In the genomic region with DNA sequence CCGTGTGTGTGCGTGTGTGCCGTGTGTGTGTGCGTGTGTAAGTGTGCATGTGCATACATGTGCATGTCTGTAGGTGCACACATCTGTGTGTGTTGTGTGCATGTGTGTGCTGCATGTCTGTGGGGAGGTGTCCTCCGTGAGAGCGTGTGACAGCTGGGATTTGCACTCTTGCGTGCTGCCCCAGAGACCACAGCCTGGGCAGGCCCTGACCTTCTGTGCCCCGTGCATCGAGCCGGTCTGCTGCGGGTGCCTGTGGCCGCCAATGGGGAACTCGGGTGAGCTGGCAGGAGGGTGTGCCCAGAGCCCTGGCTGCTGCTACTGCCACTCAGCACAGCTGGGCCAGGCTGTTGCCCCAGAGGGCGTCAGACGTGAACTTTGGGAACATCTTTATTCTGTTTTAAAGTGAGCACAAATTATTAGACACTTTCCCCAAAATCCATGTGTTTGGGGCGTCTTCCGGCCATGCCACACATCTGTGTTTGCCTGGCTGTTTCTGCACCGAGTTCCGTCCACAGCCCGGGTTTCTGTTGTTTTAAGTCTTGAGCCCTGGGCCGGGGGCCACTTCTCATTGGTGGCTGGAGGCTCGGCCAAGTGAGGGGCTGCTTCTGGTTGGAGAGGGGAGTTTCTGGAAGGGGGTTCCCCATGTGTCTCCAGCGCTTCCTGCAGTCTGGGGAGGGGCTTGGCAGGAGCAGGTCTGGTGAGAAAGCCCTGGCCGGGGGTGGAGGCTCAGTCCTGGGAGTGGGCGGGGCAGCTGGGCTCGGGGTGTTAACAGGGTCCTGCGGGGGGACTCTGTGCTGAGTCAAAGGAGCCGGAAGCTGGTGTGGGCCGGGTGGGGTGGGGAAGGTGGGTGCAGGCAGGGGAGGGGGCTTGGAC, we compare ENCODE assay signal across 1 cellular context.
TF ChIP-seq lines count a peak whose summit lies in the region.

No MANE protein-coding gene starts in this region.

TF ChIP-seq in K562, 482 proteins besides CTCF, POLR2A, EP300 and RAD21:
- TF ChIP-seq HDAC2 (IDR thresholded peaks at IDR 0.05): no peak
- TF ChIP-seq, protein P1, sequence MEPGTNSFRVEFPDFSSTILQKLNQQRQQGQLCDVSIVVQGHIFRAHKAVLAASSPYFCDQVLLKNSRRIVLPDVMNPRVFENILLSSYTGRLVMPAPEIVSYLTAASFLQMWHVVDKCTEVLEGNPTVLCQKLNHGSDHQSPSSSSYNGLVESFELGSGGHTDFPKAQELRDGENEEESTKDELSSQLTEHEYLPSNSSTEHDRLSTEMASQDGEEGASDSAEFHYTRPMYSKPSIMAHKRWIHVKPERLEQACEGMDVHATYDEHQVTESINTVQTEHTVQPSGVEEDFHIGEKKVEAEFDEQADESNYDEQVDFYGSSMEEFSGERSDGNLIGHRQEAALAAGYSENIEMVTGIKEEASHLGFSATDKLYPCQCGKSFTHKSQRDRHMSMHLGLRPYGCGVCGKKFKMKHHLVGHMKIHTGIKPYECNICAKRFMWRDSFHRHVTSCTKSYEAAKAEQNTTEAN (CRISPR knock-in tag; IDR thresholded peaks at IDR 0.05): 0 out of 2 replicates have a peak, but pooled peaks have one; percentile 88
- TF ChIP-seq HNRNPL (IDR thresholded peaks at IDR 0.05; ENCODE audit: low read depth, low read length): 0 out of 2 replicates have a peak, but pooled peaks have one; percentile 4
- TF ChIP-seq, protein P2, sequence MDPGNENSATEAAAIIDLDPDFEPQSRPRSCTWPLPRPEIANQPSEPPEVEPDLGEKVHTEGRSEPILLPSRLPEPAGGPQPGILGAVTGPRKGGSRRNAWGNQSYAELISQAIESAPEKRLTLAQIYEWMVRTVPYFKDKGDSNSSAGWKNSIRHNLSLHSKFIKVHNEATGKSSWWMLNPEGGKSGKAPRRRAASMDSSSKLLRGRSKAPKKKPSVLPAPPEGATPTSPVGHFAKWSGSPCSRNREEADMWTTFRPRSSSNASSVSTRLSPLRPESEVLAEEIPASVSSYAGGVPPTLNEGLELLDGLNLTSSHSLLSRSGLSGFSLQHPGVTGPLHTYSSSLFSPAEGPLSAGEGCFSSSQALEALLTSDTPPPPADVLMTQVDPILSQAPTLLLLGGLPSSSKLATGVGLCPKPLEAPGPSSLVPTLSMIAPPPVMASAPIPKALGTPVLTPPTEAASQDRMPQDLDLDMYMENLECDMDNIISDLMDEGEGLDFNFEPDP (CRISPR knock-in tag; IDR thresholded peaks at IDR 0.05): no peak
